ENCODE assay signal across 12 cellular contexts in the genomic region with DNA sequence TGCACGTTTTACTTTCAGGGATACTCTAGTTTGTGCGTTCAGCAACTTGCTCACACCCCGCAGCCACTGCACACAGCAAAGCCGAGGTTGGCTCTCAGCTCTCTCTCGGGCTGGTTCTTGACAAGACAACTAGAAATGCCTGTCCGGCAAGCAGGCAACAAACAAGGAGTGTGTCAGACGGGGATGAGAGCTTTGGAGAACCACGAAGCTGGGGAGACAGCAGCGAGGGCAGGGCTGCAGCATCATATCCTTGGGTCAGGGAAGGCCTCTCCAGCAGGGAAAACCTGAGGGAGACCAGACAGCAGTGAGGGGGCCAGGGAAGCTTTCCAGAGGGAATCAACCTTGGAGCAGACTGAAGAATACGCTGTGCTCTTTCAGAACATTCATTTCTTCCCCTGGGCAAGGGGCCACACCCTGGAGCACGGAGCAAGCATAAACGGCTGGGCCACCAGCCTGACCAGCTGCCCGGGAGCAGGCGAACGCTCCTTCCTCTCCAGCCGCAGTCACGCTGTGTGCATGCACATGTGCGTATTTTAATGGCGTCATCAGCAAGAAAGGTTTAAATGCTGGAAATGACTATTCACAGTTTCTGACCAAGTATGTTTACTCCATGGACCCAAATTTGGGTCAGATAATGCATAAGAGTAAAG. TPM values are rescaled to one million over a fixed set of nuclear protein-coding genes. Genes with fewer than 3 reads are reported as not detected.
DNase-seq lines count a peak whose midpoint lies in the region; ATAC-seq and TF ChIP-seq lines count a peak whose summit lies in the region.
"Had no signal": no experiment of that assay in that cellular context is flagged by ENCODE, and none has a peak within 500 bp of the region (broad histone marks: within the 10 kb centered on the region; RNA-seq: fewer than 3 reads in every experiment).

No MANE protein-coding gene starts in this region.

- peaks cover 61% of the 10 kb centered on the region for H3K4me1 Mint-ChIP-seq in GM23338

- peaks cover 100% of the 10 kb centered on the region for H3K79me2 ChIP-seq in GM23338 (replicated peaks; ENCODE audit: insufficient read depth)
- peaks cover 94% of the 10 kb centered on the region for H3K79me2 ChIP-seq in smooth muscle cell (ENCODE audit: low read depth)
- H3K79me2 ChIP-seq: parathyroid adenoma had no signal

- H3K27ac ChIP-seq in GM23338 (ENCODE audit: low read depth): no peak overlapping the region
- H3K27ac ChIP-seq in adipose tissue (ENCODE audit: low read depth, low read length): peak overlapping the region; percentile 52
- peak overlapping the region; percentile 100 for H3K27ac ChIP-seq in smooth muscle cell (ENCODE audit: low read depth)

- H3K4me2 ChIP-seq in GM23338 (no peak overlapping the region), smooth muscle cell (peak overlapping the region; percentile 81)

- no peak overlapping the region; the same call in 1 of the 2 replicates for H3K27ac Mint-ChIP-seq in GM23338

- TF ChIP-seq CTCF in GM23338 (conservative IDR thresholded peaks at IDR 0.05; ENCODE audit: low read depth in 2 of 2): no peak
- no peak for TF ChIP-seq CTCF in smooth muscle cell (IDR thresholded peaks at IDR 0.05; ENCODE audit: borderline replicate concordance, insufficient read depth, poor library complexity, severe bottlenecking)

- H3K27me3 Mint-ChIP-seq in GM23338 (ENCODE audit: insufficient read depth, low read depth, poor library complexity): peaks cover 7% of the 10 kb centered on the region

- ATAC-seq in GM23338: peak; percentile 21
- no peak for ATAC-seq in HG03460 (IDR thresholded peaks at IDR 0.05; ENCODE audit: unreplicated experiment)
- ATAC-seq in HG03442 (IDR thresholded peaks at IDR 0.05; ENCODE audit: unreplicated experiment): no peak

- H3K9me3 ChIP-seq in iPS-15b (ENCODE audit: control insufficient read depth, insufficient read depth, low read length): no peaks in the 10 kb centered on the region
- no peaks in the 10 kb centered on the region for H3K9me3 ChIP-seq in smooth muscle cell (replicated peaks; ENCODE audit: low read depth)

- no peak overlapping the region for H3K4me3 Mint-ChIP-seq in GM23338

- H3K27me3 ChIP-seq in GM23338 (ENCODE audit: insufficient read depth): no peaks in the 10 kb centered on the region
- H3K27me3 ChIP-seq in iPS-15b (ENCODE audit: control insufficient read depth, insufficient read depth, low read length): no peaks in the 10 kb centered on the region
- H3K27me3 ChIP-seq in smooth muscle cell (ENCODE audit: low read depth): no peaks in the 10 kb centered on the region

- H3K4me1 ChIP-seq in GM23338 (ENCODE audit: insufficient read depth) (peaks cover 45% of the 10 kb centered on the region), iPS-15b (ENCODE audit: control insufficient read depth, insufficient read depth, low read length) (peaks cover 17% of the 10 kb centered on the region), smooth muscle cell (ENCODE audit: low read depth) (peaks cover 42% of the 10 kb centered on the region)
- H3K4me1 ChIP-seq: parathyroid adenoma had no signal

- H4K20me1 ChIP-seq in GM23338 (replicated peaks; ENCODE audit: insufficient read depth): peaks cover 45% of the 10 kb centered on the region
- H4K20me1 ChIP-seq in smooth muscle cell (ENCODE audit: low read depth): peaks cover 28% of the 10 kb centered on the region

- WGBS in adipose tissue, 3 donors: 56 to 76% (median 66%) methylated on average over 19 of the region's 19 CpGs
- 59% methylated on average over 19 of the region's 19 CpGs for WGBS in smooth muscle cell (ENCODE audit: low lambda C conversion rate)

- H3F3A ChIP-seq in GM23338 (replicated peaks; ENCODE audit: low read depth) (no peaks in the 10 kb centered on the region; the same call in 1 of the 2 replicates), smooth muscle cell (ENCODE audit: low read depth) (peaks cover 34% of the 10 kb centered on the region)

- H3K9me2 ChIP-seq in GM23338 (ENCODE audit: insufficient read depth): no peaks in the 10 kb centered on the region

- H3K9me3 Mint-ChIP-seq in GM23338: no peaks in the 10 kb centered on the region

- H3K9ac ChIP-seq in iPS-15b (ENCODE audit: low read depth, low read length) (peak overlapping the region; percentile 17), smooth muscle cell (ENCODE audit: low read depth) (peak overlapping the region; percentile 9)
- H3K9ac ChIP-seq: parathyroid adenoma had no signal

- DNase-seq in GM23338 (ENCODE audit: low spot score) (no peak), smooth muscle cell (lab: John Stamatoyannopoulos, UW; ENCODE audit: unreplicated experiment) (no peak), DMS 273 (lab: John Stamatoyannopoulos, UW; ENCODE audit: unreplicated experiment) (no peak)
- no peak for DNase-seq in stimulated activated naive CD4-positive, alpha-beta T cell (lab: John Stamatoyannopoulos, UW)
- DNase-seq: GDM1, hippocampal formation, KG1 had no signal

- no peaks in the 10 kb centered on the region for H3K36me3 ChIP-seq in GM23338 (ENCODE audit: insufficient read depth)
- H3K36me3 ChIP-seq in iPS-15b (ENCODE audit: control insufficient read depth, insufficient read depth, low read length): peaks cover 2% of the 10 kb centered on the region
- no peaks in the 10 kb centered on the region for H3K36me3 ChIP-seq in smooth muscle cell (ENCODE audit: low read depth)

- no peaks in the 10 kb centered on the region for H3K36me3 Mint-ChIP-seq in GM23338 (ENCODE audit: low read depth)

- H2AFZ ChIP-seq in GM23338: no peak overlapping the region
- no peak overlapping the region for H2AFZ ChIP-seq in smooth muscle cell (ENCODE audit: low read depth)
- H2AFZ ChIP-seq: parathyroid adenoma had no signal

- H3K4me3 ChIP-seq in GM23338 (no peak overlapping the region), iPS-15b (ENCODE audit: low read depth, low read length) (no peak overlapping the region), smooth muscle cell (no peak overlapping the region)

TF ChIP-seq in GM23338, 12 proteins besides CTCF, POLR2A, EP300 and RAD21:
- no peak for TF ChIP-seq EZH2phosphoT487 (IDR thresholded peaks at IDR 0.05; ENCODE audit: unreplicated experiment)
- TF ChIP-seq ZNF331 (CRISPR knock-in tag; IDR thresholded peaks at IDR 0.05; ENCODE audit: low read depth): no peak
- no peak for TF ChIP-seq EZH2 (IDR thresholded peaks at IDR 0.05; ENCODE audit: low read depth, unreplicated experiment)
- TF ChIP-seq, protein P1, sequence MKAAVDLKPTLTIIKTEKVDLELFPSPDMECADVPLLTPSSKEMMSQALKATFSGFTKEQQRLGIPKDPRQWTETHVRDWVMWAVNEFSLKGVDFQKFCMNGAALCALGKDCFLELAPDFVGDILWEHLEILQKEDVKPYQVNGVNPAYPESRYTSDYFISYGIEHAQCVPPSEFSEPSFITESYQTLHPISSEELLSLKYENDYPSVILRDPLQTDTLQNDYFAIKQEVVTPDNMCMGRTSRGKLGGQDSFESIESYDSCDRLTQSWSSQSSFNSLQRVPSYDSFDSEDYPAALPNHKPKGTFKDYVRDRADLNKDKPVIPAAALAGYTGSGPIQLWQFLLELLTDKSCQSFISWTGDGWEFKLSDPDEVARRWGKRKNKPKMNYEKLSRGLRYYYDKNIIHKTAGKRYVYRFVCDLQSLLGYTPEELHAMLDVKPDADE (IDR thresholded peaks at IDR 0.05): no peak
- TF ChIP-seq STAT1 (IDR thresholded peaks at IDR 0.05; ENCODE audit: unreplicated experiment): no peak
- TF ChIP-seq ZNF114 (CRISPR knock-in tag; IDR thresholded peaks at IDR 0.05): no peak
- TF ChIP-seq, protein P2, sequence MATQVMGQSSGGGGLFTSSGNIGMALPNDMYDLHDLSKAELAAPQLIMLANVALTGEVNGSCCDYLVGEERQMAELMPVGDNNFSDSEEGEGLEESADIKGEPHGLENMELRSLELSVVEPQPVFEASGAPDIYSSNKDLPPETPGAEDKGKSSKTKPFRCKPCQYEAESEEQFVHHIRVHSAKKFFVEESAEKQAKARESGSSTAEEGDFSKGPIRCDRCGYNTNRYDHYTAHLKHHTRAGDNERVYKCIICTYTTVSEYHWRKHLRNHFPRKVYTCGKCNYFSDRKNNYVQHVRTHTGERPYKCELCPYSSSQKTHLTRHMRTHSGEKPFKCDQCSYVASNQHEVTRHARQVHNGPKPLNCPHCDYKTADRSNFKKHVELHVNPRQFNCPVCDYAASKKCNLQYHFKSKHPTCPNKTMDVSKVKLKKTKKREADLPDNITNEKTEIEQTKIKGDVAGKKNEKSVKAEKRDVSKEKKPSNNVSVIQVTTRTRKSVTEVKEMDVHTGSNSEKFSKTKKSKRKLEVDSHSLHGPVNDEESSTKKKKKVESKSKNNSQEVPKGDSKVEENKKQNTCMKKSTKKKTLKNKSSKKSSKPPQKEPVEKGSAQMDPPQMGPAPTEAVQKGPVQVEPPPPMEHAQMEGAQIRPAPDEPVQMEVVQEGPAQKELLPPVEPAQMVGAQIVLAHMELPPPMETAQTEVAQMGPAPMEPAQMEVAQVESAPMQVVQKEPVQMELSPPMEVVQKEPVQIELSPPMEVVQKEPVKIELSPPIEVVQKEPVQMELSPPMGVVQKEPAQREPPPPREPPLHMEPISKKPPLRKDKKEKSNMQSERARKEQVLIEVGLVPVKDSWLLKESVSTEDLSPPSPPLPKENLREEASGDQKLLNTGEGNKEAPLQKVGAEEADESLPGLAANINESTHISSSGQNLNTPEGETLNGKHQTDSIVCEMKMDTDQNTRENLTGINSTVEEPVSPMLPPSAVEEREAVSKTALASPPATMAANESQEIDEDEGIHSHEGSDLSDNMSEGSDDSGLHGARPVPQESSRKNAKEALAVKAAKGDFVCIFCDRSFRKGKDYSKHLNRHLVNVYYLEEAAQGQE (IDR thresholded peaks at IDR 0.05; ENCODE audit: unreplicated experiment): no peak
- TF ChIP-seq NANOG (IDR thresholded peaks at IDR 0.05; ENCODE audit: borderline replicate concordance): no peak

RNA-seq across cellular contexts. Expression of a gene that starts 58.7 kb away (rescaled TPM):
- total RNA-seq in GM23338 (2014; rRNA removed; shearing (Covaris generic)): 45.4 and 47.7 TPM in 2 replicates
- polyA plus RNA-seq in GM23338 (2016; fragmentation: Nextera tagmentation; extraction: Ambion mirVana) (9.8 and 11.6 TPM in 2 replicates), adipose tissue (10 to 100 TPM in 2 of 3 donors, 1 to 10 TPM in 1; 2.8 to 32.4 (median 21.3) TPM), smooth muscle cell (71.8 and 106 TPM in 2 replicates)
- total RNA-seq in smooth muscle cell: 123 and 155 TPM in 2 replicates
